ENCODE assay signal across 9 cellular contexts in the genomic region with DNA sequence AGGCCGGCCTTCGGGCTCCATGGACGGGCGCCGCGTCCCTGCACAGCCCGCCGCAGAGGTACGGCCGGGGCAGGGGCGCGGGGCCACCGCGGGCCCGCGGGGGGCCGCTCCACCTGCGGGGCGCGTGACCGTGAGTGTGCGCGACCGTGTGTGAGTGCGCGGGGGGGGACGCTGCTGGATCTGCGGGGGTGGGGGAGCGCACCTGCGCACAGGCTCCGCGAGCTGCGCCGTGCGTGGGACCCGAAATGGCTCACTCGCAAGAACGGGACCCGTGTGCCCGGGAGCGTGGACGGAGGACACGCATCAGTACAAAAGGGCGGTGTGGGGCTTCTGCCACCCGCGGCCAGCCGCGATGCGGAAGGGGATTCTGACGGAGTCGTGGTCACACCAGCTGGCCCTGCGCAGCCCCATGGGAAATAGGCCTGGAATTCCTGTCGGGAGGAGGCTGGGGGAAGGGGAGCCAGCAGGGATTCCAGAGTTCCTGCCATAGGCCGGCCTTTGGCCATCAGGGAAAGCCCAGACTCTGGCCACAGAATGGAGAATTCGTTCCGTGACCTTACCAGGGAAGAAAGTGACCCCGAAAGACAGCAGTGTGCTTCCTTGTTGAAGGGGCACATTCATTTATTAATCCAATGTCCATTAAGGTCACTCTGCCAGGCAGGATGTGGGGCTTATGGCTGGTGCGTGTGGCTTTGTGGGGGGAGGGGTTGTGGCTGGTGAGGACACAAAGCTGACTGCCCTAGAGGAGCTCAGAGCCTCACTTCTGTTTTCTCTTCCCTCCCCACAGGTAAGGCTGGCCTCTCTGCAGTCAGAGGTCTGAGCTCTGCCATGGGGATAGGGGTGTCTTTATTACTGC. TPM values are rescaled to one million over a fixed set of nuclear protein-coding genes. Genes with fewer than 3 reads are reported as not detected.
A peak's percentile ranks its signal among the peaks of the same experiment; 100 is the strongest.
DNase-seq lines count a peak whose midpoint lies in the region; ATAC-seq and TF ChIP-seq lines count a peak whose summit lies in the region.
"Had no signal": no experiment of that assay in that cellular context is flagged by ENCODE, and none has a peak within 500 bp of the region (broad histone marks: within the 10 kb centered on the region; RNA-seq: fewer than 3 reads in every experiment).

No MANE protein-coding gene starts in this region.

- BruUV-seq in OCI-LY7 (replicated peaks; lab: Mats Ljungman, UMichigan), result no TSS peak

- CTCF ChIA-PET in OCI-LY7 (lab: Charles Lee; ENCODE audit: unreplicated experiment), result interaction anchor here (0.8 kb wide), 1 partner anchor 9 kb away, joined by 3 read pairs; no protein-coding TSS in a partner anchor

- H4K91ac ChIP-seq in neuronal stem cell (ENCODE audit: low read depth, low read length, poor library complexity), result peak overlapping the region; percentile 94

- TF ChIP-seq POLR2A in vagina (IDR thresholded peaks at IDR 0.05), result no peak

- H4K20me1 ChIP-seq in OCI-LY7 (ENCODE audit: insufficient read depth, low read length), result no peaks in the 10 kb centered on the region

- H3K4me3 ChIP-seq in BE2C (ENCODE audit: low read depth, low read length) (peak overlapping the region; percentile 74), OCI-LY7 (ENCODE audit: low read depth, low read length, poor library complexity, severe bottlenecking) (peak overlapping the region; percentile 87), neuronal stem cell (ENCODE audit: low read length in 2 of 2) (peak overlapping the region; percentile 72 to 99), vagina (peak overlapping the region; percentile 83 to 86)

- H3K9me2 ChIP-seq in OCI-LY7 (ENCODE audit: insufficient read depth, low read length), result no peaks in the 10 kb centered on the region

- peak overlapping the region; percentile 99 for H2AK5ac ChIP-seq in neuronal stem cell (ENCODE audit: low read depth, low read length)

- no peaks in the 10 kb centered on the region for H3K27me3 ChIP-seq in BE2C
- peaks cover 2% of the 10 kb centered on the region for H3K27me3 ChIP-seq in foreskin keratinocyte
- H3K27me3 ChIP-seq in neuronal stem cell (ENCODE audit: control insufficient read depth in 3 of 3, insufficient read depth in 3 of 3, low read depth in 1 of 3, low read length in 3 of 3), result no peaks in the 10 kb centered on the region
- H3K27me3 ChIP-seq in vagina, result no peaks in the 10 kb centered on the region

- H3K79me1 ChIP-seq in neuronal stem cell (ENCODE audit: low read depth, low read length), result peaks cover 23% of the 10 kb centered on the region

- peak overlapping the region; percentile 99 for H3K4me2 ChIP-seq in OCI-LY7 (ENCODE audit: low read length)
- peak overlapping the region; percentile 97 for H3K4me2 ChIP-seq in neuronal stem cell (ENCODE audit: insufficient read depth, low read length, poor library complexity, severe bottlenecking)

- H3K23ac ChIP-seq in neuronal stem cell (ENCODE audit: low read depth, low read length, poor library complexity), result peak overlapping the region; percentile 95

- POLR2A ChIA-PET in OCI-LY7 (lab: Charles Lee), result interaction anchor here (2.5 to 3.2 kb wide), 2 partner anchors 9 to 36 kb away, joined by 14 to 20 read pairs; a partner anchor contains a TSS

- peak; percentile 92 for DNase-seq in BE2C
- DNase-seq in OCI-LY7 (ENCODE audit: low spot score), result peak; percentile 65
- DNase-seq in activated naive CD4-positive, alpha-beta T cell (lab: John Stamatoyannopoulos, UW), result peak; percentile 35 to 65 (median 52)
- no peak for DNase-seq in foreskin keratinocyte
- DNase-seq in neuronal stem cell (ENCODE audit: low spot score), result peak; percentile 72
- no peak for DNase-seq in vagina (ENCODE audit: extremely low spot score in 2 of 2)

- H3K9me3 ChIP-seq in BE2C (no peaks in the 10 kb centered on the region), OCI-LY7 (ENCODE audit: low read length) (no peaks in the 10 kb centered on the region), neuronal stem cell (replicated peaks in 1 of 2; ENCODE audit: control insufficient read depth in 2 of 2, insufficient read depth in 1 of 2, low read depth in 1 of 2, low read length in 2 of 2) (no peaks in the 10 kb centered on the region), vagina (no peaks in the 10 kb centered on the region)

- H3K18ac ChIP-seq in neuronal stem cell (ENCODE audit: low read length), result peak overlapping the region; percentile 98

- intact Hi-C loops in OCI-LY7 (cut with micrococcal nuclease; ENCODE audit: unreplicated experiment), result loop anchor here (2.0 to 10.0 kb wide), 3 partner anchors 38 to 1657 kb away; no protein-coding TSS in a partner anchor
- intact Hi-C loops in vagina (cut with DNase I), result no loop called here

- H2BK120ac ChIP-seq in neuronal stem cell (ENCODE audit: low read depth, low read length), result peak overlapping the region; percentile 99

- peak overlapping the region; percentile 94 for H3K9ac ChIP-seq in neuronal stem cell (ENCODE audit: low read depth, low read length, poor library complexity)

- peak overlapping the region; percentile 99 for H2BK5ac ChIP-seq in neuronal stem cell (ENCODE audit: low read length)

- no CpG with 5 or more reads among the region's 58 CpGs for WGBS in neuronal stem cell (ENCODE audit: extremely low coverage in 2 of 2, insufficient read length in 2 of 2, insufficient replicate concordance in 1 of 2), 2 donors

- H3K36me3 ChIP-seq in BE2C (peaks cover 45% of the 10 kb centered on the region), OCI-LY7 (ENCODE audit: insufficient read depth, low read length) (no peaks in the 10 kb centered on the region), neuronal stem cell (replicated peaks in 1 of 2; ENCODE audit: control insufficient read depth in 2 of 2, insufficient read depth in 2 of 2, low read length in 2 of 2) (peaks cover 32 to 45% of the 10 kb centered on the region in 2 donors), vagina (peaks cover 0 to 22% of the 10 kb centered on the region in 2 donors)

- peak overlapping the region; percentile 38 for H3K4ac ChIP-seq in neuronal stem cell (ENCODE audit: low read length)

- H3K14ac ChIP-seq in neuronal stem cell (ENCODE audit: low read length), result peak overlapping the region; percentile 71

- ATAC-seq in GM19023 (IDR thresholded peaks at IDR 0.05; ENCODE audit: unreplicated experiment) (peak; percentile 37), HG03135 (IDR thresholded peaks at IDR 0.05; ENCODE audit: unreplicated experiment) (peak; percentile 17), foreskin keratinocyte (peak; percentile 9)

- TF ChIP-seq CTCF in BE2C (IDR thresholded peaks at IDR 0.05; ENCODE audit: low read depth, low read length) (no peak), OCI-LY7 (conservative IDR thresholded peaks at IDR 0.05; ENCODE audit: low read length) (no peak), foreskin keratinocyte (conservative IDR thresholded peaks at IDR 0.05) (no peak), vagina (IDR thresholded peaks at IDR 0.05) (no peak)

- no peaks in the 10 kb centered on the region for H3K4me1 ChIP-seq in BE2C
- H3K4me1 ChIP-seq in OCI-LY7 (ENCODE audit: insufficient read depth, low read length, poor library complexity, severe bottlenecking), result peaks cover 69% of the 10 kb centered on the region
- peaks cover 3% of the 10 kb centered on the region for H3K4me1 ChIP-seq in foreskin keratinocyte
- H3K4me1 ChIP-seq in neuronal stem cell (ENCODE audit: control insufficient read depth in 2 of 2, insufficient read depth in 1 of 2, low read depth in 1 of 2, low read length in 2 of 2), result peaks cover 9 to 21% of the 10 kb centered on the region in 2 donors
- peaks cover 54% of the 10 kb centered on the region for H3K4me1 ChIP-seq in vagina

- H2BK12ac ChIP-seq in neuronal stem cell (ENCODE audit: low read length), result peak overlapping the region; percentile 63

- peak overlapping the region; percentile 79 for H2AFZ ChIP-seq in OCI-LY7 (ENCODE audit: low read length)
- peak overlapping the region; percentile 95 for H2AFZ ChIP-seq in neuronal stem cell (ENCODE audit: low read length)

- H4K8ac ChIP-seq in neuronal stem cell (ENCODE audit: low read depth, low read length), result peak overlapping the region; percentile 10

- H2BK15ac ChIP-seq in neuronal stem cell (ENCODE audit: low read length), result peak overlapping the region; percentile 91

- H3K79me2 ChIP-seq in OCI-LY7 (ENCODE audit: insufficient read depth, low read depth, low read length), result no peaks in the 10 kb centered on the region

- H3K27ac ChIP-seq in OCI-LY7 (ENCODE audit: low read depth, low read length, poor library complexity, severe bottlenecking) (peak overlapping the region; percentile 23), foreskin keratinocyte (no peak overlapping the region), neuronal stem cell (replicated peaks; ENCODE audit: low read length) (peak overlapping the region; percentile 92), vagina (peak overlapping the region; percentile 94)

RNA-seq across cellular contexts. Expression of gene REPIN1, which starts 0.5 kb away (rescaled TPM):
- 396 TPM for polyA plus RNA-seq in BE2C (2012; ENCODE audit: insufficient read depth, insufficient read length, low read depth)
- total RNA-seq in OCI-LY7 (2014; rRNA removed; shearing (Covaris generic)), result 36.9 and 46.2 TPM in 2 replicates
- total RNA-seq in OCI-LY7 (2022) (19.0 and 21.7 TPM in 2 replicates), foreskin keratinocyte (19.4 and 19.6 TPM in 2 replicates), vagina (49.4 TPM)
- 12.8 and 15.9 TPM in 2 replicates for polyA plus RNA-seq in foreskin keratinocyte
- 84.5 TPM for polyA plus RNA-seq in neuronal stem cell (2013, experiment 1 of 2)
- 85.1 TPM for polyA plus RNA-seq in neuronal stem cell (2013, experiment 2 of 2)

RNA-seq across cellular contexts. Expression of gene ZNF775, which starts 10.0 kb away (rescaled TPM):
- 18.2 TPM for polyA plus RNA-seq in BE2C (2012; ENCODE audit: insufficient read depth, insufficient read length, low read depth)
- 4.7 and 5.5 TPM in 2 replicates for total RNA-seq in OCI-LY7 (2014; rRNA removed; shearing (Covaris generic))
- total RNA-seq in OCI-LY7 (2022) (6.5 and 7.7 TPM in 2 replicates), foreskin keratinocyte (4.7 and 5.4 TPM in 2 replicates), vagina (4.4 TPM)
- 3.9 and 5.3 TPM in 2 replicates for polyA plus RNA-seq in foreskin keratinocyte
- 15.9 TPM for polyA plus RNA-seq in neuronal stem cell (2013, experiment 1 of 2)
- 15.7 TPM for polyA plus RNA-seq in neuronal stem cell (2013, experiment 2 of 2)

RNA-seq across cellular contexts. Expression of gene RARRES2, which starts 27.7 kb away (rescaled TPM):
- polyA plus RNA-seq in BE2C (2012; ENCODE audit: insufficient read depth, insufficient read length, low read depth), result not detected
- 0.08 TPM in 1 of 2 replicates, not detected in the other for total RNA-seq in OCI-LY7 (2014; rRNA removed; shearing (Covaris generic))
- not detected in 2 replicates for total RNA-seq in OCI-LY7 (2022)
- total RNA-seq in foreskin keratinocyte, result not detected in 2 replicates
- not detected in 2 replicates for polyA plus RNA-seq in foreskin keratinocyte
- 0.99 TPM for polyA plus RNA-seq in neuronal stem cell (2013, experiment 1 of 2)
- 1.0 TPM for polyA plus RNA-seq in neuronal stem cell (2013, experiment 2 of 2)
- 305 TPM for total RNA-seq in vagina
- total RNA-seq: T-helper 2 cell treated with Interferon-gamma antibody and Interleukin-4, amounts not matched to agents 100 ng/mL and 5 ng/mL, for 36 hours had no signal

RNA-seq across cellular contexts. Expression of gene ACTR3C, which starts 45.8 kb away (rescaled TPM):
- 4.9 TPM for polyA plus RNA-seq in BE2C (2012; ENCODE audit: insufficient read depth, insufficient read length, low read depth)
- 5.4 TPM in 1 of 2 replicates, not detected in the other for total RNA-seq in OCI-LY7 (2014; rRNA removed; shearing (Covaris generic))
- total RNA-seq in OCI-LY7 (2022) (not detected in 2 replicates), foreskin keratinocyte (2.8 and 2.9 TPM in 2 replicates), vagina (24.1 TPM)
- polyA plus RNA-seq in foreskin keratinocyte, result 1.1 and 1.6 TPM in 2 replicates
- not detected for polyA plus RNA-seq in neuronal stem cell (2013, experiment 1 of 2)
- not detected for polyA plus RNA-seq in neuronal stem cell (2013, experiment 2 of 2)

RNA-seq across cellular contexts. Expression of gene LRRC61, which starts 46.0 kb away (rescaled TPM):
- polyA plus RNA-seq in BE2C (2012; ENCODE audit: insufficient read depth, insufficient read length, low read depth), result 44.5 TPM
- not detected in 2 replicates for total RNA-seq in OCI-LY7 (2014; rRNA removed; shearing (Covaris generic))
- total RNA-seq in OCI-LY7 (2022) (not detected in 2 replicates), foreskin keratinocyte (8.6 and 9.9 TPM in 2 replicates), vagina (14.0 TPM)
- polyA plus RNA-seq in foreskin keratinocyte, result 10.0 and 13.2 TPM in 2 replicates
- polyA plus RNA-seq in neuronal stem cell (2013, experiment 1 of 2), result 0.81 TPM
- 0.79 TPM for polyA plus RNA-seq in neuronal stem cell (2013, experiment 2 of 2)

Comparison
In these comparisons a context has a peak if more than half of its experiments do, and no peak if none do; other contexts are left out.
1. DNase-seq: peak in BE2C (single experiment), OCI-LY7 (single experiment), activated naive CD4-positive, alpha-beta T cell (4 of 4) and neuronal stem cell (single experiment); none in foreskin keratinocyte (0 of 2) and vagina (0 of 2).
2. RNA of gene RARRES2, which starts 27.7 kb away (total RNA-seq): 305 TPM in vagina (single experiment); 0.08 TPM in OCI-LY7 and not detected in foreskin keratinocyte; every median in the first group is over 100 times any median in the second.
3. Peak in every context shown above with its lines, with median percentiles within 50 percentile points of each other: H3K4me3 ChIP-seq and ATAC-seq.